1 cellular context compared by ENCODE assay signal in genomic region chr7:26853788-26854393, GRCh38.
TF ChIP-seq lines count a peak whose summit lies in the region.

No MANE protein-coding gene starts in this region.

TF ChIP-seq in HEK293, 187 proteins besides CTCF, POLR2A, EP300 and RAD21 (continued from another document):
- TF ChIP-seq, protein P1, sequence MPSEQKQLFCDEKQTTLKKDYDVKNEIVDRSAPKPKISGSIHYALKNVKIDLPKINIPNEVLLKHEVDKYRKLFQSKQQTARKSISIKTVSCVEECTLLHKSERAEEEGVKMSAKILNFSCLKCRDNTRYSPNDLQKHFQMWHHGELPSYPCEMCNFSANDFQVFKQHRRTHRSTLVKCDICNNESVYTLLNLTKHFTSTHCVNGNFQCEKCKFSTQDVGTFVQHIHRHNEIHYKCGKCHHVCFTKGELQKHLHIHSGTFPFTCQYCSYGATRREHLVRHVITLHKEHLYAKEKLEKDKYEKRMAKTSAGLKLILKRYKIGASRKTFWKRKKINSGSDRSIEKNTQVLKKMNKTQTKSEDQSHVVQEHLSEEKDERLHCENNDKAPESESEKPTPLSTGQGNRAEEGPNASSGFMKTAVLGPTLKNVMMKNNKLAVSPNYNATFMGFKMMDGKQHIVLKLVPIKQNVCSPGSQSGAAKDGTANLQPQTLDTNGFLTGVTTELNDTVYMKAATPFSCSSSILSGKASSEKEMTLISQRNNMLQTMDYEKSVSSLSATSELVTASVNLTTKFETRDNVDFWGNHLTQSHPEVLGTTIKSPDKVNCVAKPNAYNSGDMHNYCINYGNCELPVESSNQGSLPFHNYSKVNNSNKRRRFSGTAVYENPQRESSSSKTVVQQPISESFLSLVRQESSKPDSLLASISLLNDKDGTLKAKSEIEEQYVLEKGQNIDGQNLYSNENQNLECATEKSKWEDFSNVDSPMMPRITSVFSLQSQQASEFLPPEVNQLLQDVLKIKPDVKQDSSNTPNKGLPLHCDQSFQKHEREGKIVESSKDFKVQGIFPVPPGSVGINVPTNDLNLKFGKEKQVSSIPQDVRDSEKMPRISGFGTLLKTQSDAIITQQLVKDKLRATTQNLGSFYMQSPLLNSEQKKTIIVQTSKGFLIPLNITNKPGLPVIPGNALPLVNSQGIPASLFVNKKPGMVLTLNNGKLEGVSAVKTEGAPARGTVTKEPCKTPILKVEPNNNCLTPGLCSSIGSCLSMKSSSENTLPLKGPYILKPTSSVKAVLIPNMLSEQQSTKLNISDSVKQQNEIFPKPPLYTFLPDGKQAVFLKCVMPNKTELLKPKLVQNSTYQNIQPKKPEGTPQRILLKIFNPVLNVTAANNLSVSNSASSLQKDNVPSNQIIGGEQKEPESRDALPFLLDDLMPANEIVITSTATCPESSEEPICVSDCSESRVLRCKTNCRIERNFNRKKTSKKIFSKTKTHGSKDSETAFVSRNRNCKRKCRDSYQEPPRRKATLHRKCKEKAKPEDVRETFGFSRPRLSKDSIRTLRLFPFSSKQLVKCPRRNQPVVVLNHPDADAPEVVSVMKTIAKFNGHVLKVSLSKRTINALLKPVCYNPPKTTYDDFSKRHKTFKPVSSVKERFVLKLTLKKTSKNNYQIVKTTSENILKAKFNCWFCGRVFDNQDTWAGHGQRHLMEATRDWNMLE (tag by site-specific recombination; conservative IDR thresholded peaks at IDR 0.05; ENCODE audit: low read depth), result no peak
- no peak for TF ChIP-seq ZNF404 (tag by site-specific recombination; IDR thresholded peaks at IDR 0.05)
- TF ChIP-seq ZNF223 (tag by site-specific recombination; IDR thresholded peaks at IDR 0.05), result no peak
TF ChIP-seq in HEK293: peak in this region for 4.
